Comparison of ENCODE assay signal across 8 cellular contexts in genomic region chr5:177309351-177310191, GRCh38. TPM values are rescaled to one million over a fixed set of nuclear protein-coding genes. Genes with fewer than 3 reads are reported as not detected.
DNase-seq lines count a peak whose midpoint lies in the region; ATAC-seq and TF ChIP-seq lines count a peak whose summit lies in the region.

No MANE protein-coding gene starts in this region.

- H3K9me3 Mint-ChIP-seq in CD4-positive, CD25-positive, alpha-beta regulatory T cell = no peaks in the 10 kb centered on the region

- intact Hi-C loops in ovary (cut with DNase I) = loop anchor here (10.0 kb wide), 3 partner anchors 145 to 195 kb away; partner anchors contain the start of gene DOK3 (in 1 of the 4)
- intact Hi-C loops in vagina (cut with DNase I) = loop anchor here (10.0 kb wide), 2 partner anchors 145 to 195 kb away; no protein-coding TSS in a partner anchor

- H3K27ac Mint-ChIP-seq in CD4-positive, CD25-positive, alpha-beta regulatory T cell = peak overlapping the region in 1 of 3 donors; percentile 15

- TF ChIP-seq EP300 in ovary (IDR thresholded peaks at IDR 0.05) = no peak

- no peaks in the 10 kb centered on the region for H3K27me3 Mint-ChIP-seq in CD4-positive, CD25-positive, alpha-beta regulatory T cell

- no peak for TF ChIP-seq POLR2A in ovary (IDR thresholded peaks at IDR 0.05)
- TF ChIP-seq POLR2A in vagina (IDR thresholded peaks at IDR 0.05) = no peak

- peaks cover 4 to 69% (median 29%) of the 10 kb centered on the region in 4 donors for H3K4me1 Mint-ChIP-seq in CD4-positive, CD25-positive, alpha-beta regulatory T cell

- H3K9me3 ChIP-seq in CD4-positive, CD25-positive, alpha-beta regulatory T cell (ENCODE audit: control insufficient read depth in 2 of 2, low read length in 2 of 2) = no peaks in the 10 kb centered on the region
- H3K9me3 ChIP-seq in ovary (no peaks in the 10 kb centered on the region), vagina (no peaks in the 10 kb centered on the region)

- peaks cover 17% of the 10 kb centered on the region for H3K36me3 ChIP-seq in CD4-positive, CD25-positive, alpha-beta regulatory T cell (ENCODE audit: control insufficient read depth, insufficient read depth, low read length)
- no peaks in the 10 kb centered on the region for H3K36me3 ChIP-seq in ovary
- H3K36me3 ChIP-seq in vagina = no peaks in the 10 kb centered on the region

- TF ChIP-seq CTCF in fibroblast of mammary gland (conservative IDR thresholded peaks at IDR 0.05; ENCODE audit: control insufficient read depth, insufficient read depth, low read depth, low read length) (peak; percentile 87), ovary (IDR thresholded peaks at IDR 0.05) (peak in 2 of 3 donors; percentile 24 to 39), vagina (IDR thresholded peaks at IDR 0.05) (peak; percentile 34 to 62 (median 44))

- H3K27ac ChIP-seq in CD4-positive, CD25-positive, alpha-beta regulatory T cell (ENCODE audit: insufficient read depth, low read length, poor library complexity, severe bottlenecking) = no peak overlapping the region
- H3K27ac ChIP-seq in ovary (no peak overlapping the region), vagina (no peak overlapping the region)

- no peaks in the 10 kb centered on the region for H3K27me3 ChIP-seq in CD4-positive, CD25-positive, alpha-beta regulatory T cell (ENCODE audit: control insufficient read depth, insufficient read depth, low read length)
- H3K27me3 ChIP-seq in ovary = no peaks in the 10 kb centered on the region
- H3K27me3 ChIP-seq in vagina = no peaks in the 10 kb centered on the region

- peak overlapping the region; percentile 68 to 93 (median 84) for H3K4me3 Mint-ChIP-seq in CD4-positive, CD25-positive, alpha-beta regulatory T cell

- peaks cover 12% of the 10 kb centered on the region for H3K36me3 Mint-ChIP-seq in CD4-positive, CD25-positive, alpha-beta regulatory T cell

- peak; percentile 64 to 83 (median 72) for DNase-seq in CD4-positive, CD25-positive, alpha-beta regulatory T cell
- DNase-seq in HPDE6-E6E7 (ENCODE audit: extremely low spot score) (peak; percentile 59), fibroblast of mammary gland (ENCODE audit: low read depth) (peak; percentile 70), ovary (peak in 2 of 5 donors; percentile 53 to 67), vagina (ENCODE audit: extremely low spot score in 2 of 2) (peak in 1 of 2 donors; percentile 86)
- DNase-seq in activated T-cell treated with anti-CD3 and anti-CD28 coated beads, Interleukin-2, amount 50 U/mL, for 48 hours = peak; percentile 82 to 85

- WGBS in ovary, 3 donors = 57 to 70% (median 68%) methylated on average over 10 of the region's 10 CpGs

- no peak overlapping the region for H3K4me3 ChIP-seq in CD4-positive, CD25-positive, alpha-beta regulatory T cell (ENCODE audit: low read depth, low read length)
- no peak overlapping the region for H3K4me3 ChIP-seq in fibroblast of mammary gland (ENCODE audit: control insufficient read depth, low read depth, low read length)
- no peak overlapping the region for H3K4me3 ChIP-seq in ovary
- H3K4me3 ChIP-seq in vagina = no peak overlapping the region

- ATAC-seq in CD4-positive, CD25-positive, alpha-beta regulatory T cell (ENCODE audit: low read depth in 2 of 2) = peak; percentile 23 to 32
- no peak for ATAC-seq in HG02588 (IDR thresholded peaks at IDR 0.05; ENCODE audit: unreplicated experiment)

- H3K4me1 ChIP-seq in CD4-positive, CD25-positive, alpha-beta regulatory T cell (ENCODE audit: control insufficient read depth, insufficient read depth, low read length, poor library complexity, severe bottlenecking) = peaks cover 51% of the 10 kb centered on the region
- peaks cover 3% of the 10 kb centered on the region for H3K4me1 ChIP-seq in ovary (ENCODE audit: insufficient read depth)
- H3K4me1 ChIP-seq in vagina = peaks cover 46% of the 10 kb centered on the region

TF ChIP-seq in PFSK-1, 5 proteins besides CTCF, POLR2A, EP300 and RAD21:
- TF ChIP-seq FOXP2 (optimal IDR thresholded peaks at IDR 0.05; ENCODE audit: borderline replicate concordance, extremely low read depth, extremely low read length, insufficient read depth) (peak; percentile 70), TAF1 (IDR thresholded peaks at IDR 0.05; ENCODE audit: borderline replicate concordance, insufficient read depth, low read length) (no peak), POLR2AphosphoS5 (IDR thresholded peaks at IDR 0.05; ENCODE audit: low read depth, low read length) (no peak)

RNA-seq across cellular contexts. Expression of gene MXD3, which starts 2.1 kb away (rescaled TPM):
- 8.7 TPM for total RNA-seq in CD4-positive, CD25-positive, alpha-beta regulatory T cell
- polyA plus RNA-seq in CD4-positive, CD25-positive, alpha-beta regulatory T cell = 1 to 10 TPM in 1 of 4 donors, under 1 TPM in 3; 0.36 to 2.8 (median 0.84) TPM
- polyA plus RNA-seq in PFSK-1 (2012; ENCODE audit: insufficient read length, low read depth) = 8.3 TPM
- total RNA-seq in ovary (1 to 10 TPM; 3.2 to 9.8 (median 6.2) TPM), vagina (5.4 TPM)
- 1 to 10 TPM in 1 of 2 donors, under 1 TPM in 1; 0.30 to 6.0 TPM for polyA plus RNA-seq in ovary

RNA-seq across cellular contexts. Expression of gene PRELID1, which starts 6.0 kb away (rescaled TPM):
- total RNA-seq in CD4-positive, CD25-positive, alpha-beta regulatory T cell = 60.6 TPM
- 100 to 1,000 TPM; 185 to 210 (median 192) TPM for polyA plus RNA-seq in CD4-positive, CD25-positive, alpha-beta regulatory T cell
- polyA plus RNA-seq in PFSK-1 (2012; ENCODE audit: insufficient read length, low read depth) = 257 TPM
- 10 to 100 TPM; 42.8 to 96.8 (median 74.6) TPM for total RNA-seq in ovary
- polyA plus RNA-seq in ovary = 10 to 100 TPM; 65.0 to 77.6 TPM
- total RNA-seq in vagina = 93.3 TPM

RNA-seq across cellular contexts. Expression of gene RAB24, which starts 6.1 kb away (rescaled TPM):
- total RNA-seq in CD4-positive, CD25-positive, alpha-beta regulatory T cell = 15.3 TPM
- 10 to 100 TPM in 2 of 4 donors, 1 to 10 TPM in 2; 5.1 to 12.8 (median 10.1) TPM for polyA plus RNA-seq in CD4-positive, CD25-positive, alpha-beta regulatory T cell
- polyA plus RNA-seq in PFSK-1 (2012; ENCODE audit: insufficient read length, low read depth) = 86.3 TPM
- total RNA-seq in ovary = 10 to 100 TPM; 23.3 to 40.4 (median 26.8) TPM
- polyA plus RNA-seq in ovary = 10 to 100 TPM; 17.0 to 40.4 TPM
- 48.6 TPM for total RNA-seq in vagina

RNA-seq across cellular contexts. Expression of gene LMAN2, which starts 41.9 kb away (rescaled TPM):
- 77.9 TPM for total RNA-seq in CD4-positive, CD25-positive, alpha-beta regulatory T cell
- 100 to 1,000 TPM; 227 to 289 (median 240) TPM for polyA plus RNA-seq in CD4-positive, CD25-positive, alpha-beta regulatory T cell
- 328 TPM for polyA plus RNA-seq in PFSK-1 (2012; ENCODE audit: insufficient read length, low read depth)
- 100 to 1,000 TPM in 2 of 7 donors, 10 to 100 TPM in 5; 63.5 to 154 (median 93.5) TPM for total RNA-seq in ovary
- 100 to 1,000 TPM in 1 of 2 donors, 10 to 100 TPM in 1; 85.0 to 142 TPM for polyA plus RNA-seq in ovary
- 166 TPM for total RNA-seq in vagina

RNA-seq across cellular contexts. Expression of gene RGS14, which starts 48.2 kb away (rescaled TPM):
- 93.3 TPM for total RNA-seq in CD4-positive, CD25-positive, alpha-beta regulatory T cell
- 10 to 100 TPM; 40.1 to 59.8 (median 52.7) TPM for polyA plus RNA-seq in CD4-positive, CD25-positive, alpha-beta regulatory T cell
- polyA plus RNA-seq in PFSK-1 (2012; ENCODE audit: insufficient read length, low read depth) = 35.0 TPM
- total RNA-seq in ovary (10 to 100 TPM in 1 of 7 donors, 1 to 10 TPM in 6; 4.0 to 27.0 (median 8.0) TPM), vagina (49.1 TPM)
- polyA plus RNA-seq in ovary = 1 to 10 TPM in 1 of 2 donors, under 1 TPM in 1; 0.73 to 6.2 TPM

Comparison
In these comparisons a context has a peak if more than half of its experiments do, and no peak if none do; other contexts are left out.
1. CTCF ChIP-seq: peak in every context shown above with its lines; median percentile 87 in fibroblast of mammary gland; 44 in vagina; 32 in ovary.